Comparison of ENCODE assay signal across 8 cellular contexts in genomic region chr12:131827961-131828534, GRCh38. TPM values are rescaled to one million over a fixed set of nuclear protein-coding genes. Genes with fewer than 3 reads are reported as not detected.
A peak's percentile ranks its signal among the peaks of the same experiment; 100 is the strongest.
DNase-seq lines count a peak whose midpoint lies in the region; ATAC-seq lines count a peak whose summit lies in the region.

Gene MMP17 (plus strand): TSS chr12:131828393. CDS start chr12:131828495, 102 bp downstream.

- ATAC-seq in activated CD8-positive, alpha-beta memory T cell treated with anti-CD3 and anti-CD28 coated beads, Interleukin-2, amount 10 ng/mL, durations not matched to agents 7 days and 5 days, result peak; percentile 67
- ATAC-seq in HG02759 (IDR thresholded peaks at IDR 0.05; ENCODE audit: unreplicated experiment), result peak; percentile 70
- ATAC-seq in central memory CD8-positive, alpha-beta T cell (replicated peaks; ENCODE audit: extremely low read depth, poor library complexity, severe bottlenecking), result peak; percentile 52
- peak; percentile 48 for ATAC-seq in stimulated activated naive CD8-positive, alpha-beta T cell treated with anti-CD3 and anti-CD28 coated beads, Interleukin-15, amount 100 ng/mL, for 72 hours

- H3K27me3 Mint-ChIP-seq in activated CD8-positive, alpha-beta memory T cell treated with anti-CD3 and anti-CD28 coated beads, Interleukin-2, amount 10 ng/mL, durations not matched to agents 7 days and 5 days, result peaks cover 51% of the 10 kb centered on the region
- H3K27me3 Mint-ChIP-seq in central memory CD8-positive, alpha-beta T cell, result peaks cover 57% of the 10 kb centered on the region
- H3K27me3 Mint-ChIP-seq in stimulated activated naive CD8-positive, alpha-beta T cell treated with anti-CD3 and anti-CD28 coated beads, Interleukin-15, amount 100 ng/mL, for 72 hours, result peaks cover 66% of the 10 kb centered on the region

- peaks cover 7% of the 10 kb centered on the region for H3K4me1 Mint-ChIP-seq in activated CD8-positive, alpha-beta memory T cell treated with anti-CD3 and anti-CD28 coated beads, Interleukin-2, amount 10 ng/mL, durations not matched to agents 7 days and 5 days
- H3K4me1 Mint-ChIP-seq in central memory CD8-positive, alpha-beta T cell, result peaks cover 6% of the 10 kb centered on the region
- H3K4me1 Mint-ChIP-seq in stimulated activated naive CD8-positive, alpha-beta T cell treated with anti-CD3 and anti-CD28 coated beads, Interleukin-15, amount 100 ng/mL, for 72 hours, result peaks cover 21% of the 10 kb centered on the region

- no peak within 1 kb of the TSS for H3K27ac Mint-ChIP-seq in activated CD8-positive, alpha-beta memory T cell treated with anti-CD3 and anti-CD28 coated beads, Interleukin-2, amount 10 ng/mL, durations not matched to agents 7 days and 5 days
- H3K27ac Mint-ChIP-seq in central memory CD8-positive, alpha-beta T cell (ENCODE audit: low read depth), result no peak within 1 kb of the TSS
- H3K27ac Mint-ChIP-seq in stimulated activated naive CD8-positive, alpha-beta T cell treated with anti-CD3 and anti-CD28 coated beads, Interleukin-15, amount 100 ng/mL, for 72 hours, result no peak within 1 kb of the TSS

- H3K36me3 Mint-ChIP-seq in activated CD8-positive, alpha-beta memory T cell treated with anti-CD3 and anti-CD28 coated beads, Interleukin-2, amount 10 ng/mL, durations not matched to agents 7 days and 5 days, result no peaks in the 10 kb centered on the region
- peaks cover 1% of the 10 kb centered on the region for H3K36me3 Mint-ChIP-seq in central memory CD8-positive, alpha-beta T cell (ENCODE audit: insufficient read depth)

- DNase-seq in activated CD8-positive, alpha-beta memory T cell treated with anti-CD3 and anti-CD28 coated beads, Interleukin-2, amount 10 ng/mL, durations not matched to agents 7 days and 5 days, result no peak
- DNase-seq in activated CD8-positive, alpha-beta memory T cell treated with anti-CD3 and anti-CD28 coated beads, Interleukin-2, amount 50 U/mL, for 4 hours, result no peak
- peak; percentile 80 for DNase-seq in RPMI7951 (ENCODE audit: low read depth)
- DNase-seq in central memory CD8-positive, alpha-beta T cell (ENCODE audit: low spot score in 2 of 2), result no peak
- peak; percentile 84 for DNase-seq in left kidney (ENCODE audit: low read depth, low spot score)
- DNase-seq in stimulated activated naive CD8-positive, alpha-beta T cell treated with anti-CD3 and anti-CD28 coated beads, Interleukin-15, amount 100 ng/mL, for 72 hours, result peak in 1 of 2 donors; percentile 31
- no peak for DNase-seq in NCI-H1048 (lab: John Stamatoyannopoulos, UW)

- no peaks in the 10 kb centered on the region for H3K9me3 Mint-ChIP-seq in activated CD8-positive, alpha-beta memory T cell treated with anti-CD3 and anti-CD28 coated beads, Interleukin-2, amount 10 ng/mL, durations not matched to agents 7 days and 5 days (ENCODE audit: low read depth)
- no peaks in the 10 kb centered on the region for H3K9me3 Mint-ChIP-seq in central memory CD8-positive, alpha-beta T cell
- H3K9me3 Mint-ChIP-seq in stimulated activated naive CD8-positive, alpha-beta T cell treated with anti-CD3 and anti-CD28 coated beads, Interleukin-15, amount 100 ng/mL, for 72 hours, result no peaks in the 10 kb centered on the region

- CTCF ChIA-PET in activated CD8-positive, alpha-beta memory T cell treated with anti-CD3 and anti-CD28 coated beads, Interleukin-2, amount 10 ng/mL, durations not matched to agents 7 days and 5 days (lab: Charles Lee), result no interaction called here

- H3K4me3 Mint-ChIP-seq in activated CD8-positive, alpha-beta memory T cell treated with anti-CD3 and anti-CD28 coated beads, Interleukin-2, amount 10 ng/mL, durations not matched to agents 7 days and 5 days, result no peak within 1 kb of the TSS
- peak within 1 kb of the TSS; percentile 71 for H3K4me3 Mint-ChIP-seq in central memory CD8-positive, alpha-beta T cell
- peak within 1 kb of the TSS; percentile 62 to 78 for H3K4me3 Mint-ChIP-seq in stimulated activated naive CD8-positive, alpha-beta T cell treated with anti-CD3 and anti-CD28 coated beads, Interleukin-15, amount 100 ng/mL, for 72 hours

RNA-seq across cellular contexts. Expression of gene MMP17, which starts in this region (rescaled TPM):
- total RNA-seq in activated CD8-positive, alpha-beta memory T cell treated with anti-CD3 and anti-CD28 coated beads, Interleukin-2, amount 10 ng/mL, durations not matched to agents 7 days and 5 days, result not detected
- 48.7 and 50.9 TPM in 2 replicates for total RNA-seq in RPMI7951 (2014; rRNA removed; shearing (Covaris generic))

Comparison
In these comparisons a context has a peak if more than half of its experiments do, and no peak if none do; other contexts are left out.
1. RNA of gene MMP17 (total RNA-seq): 48.7 to 50.9 TPM in RPMI7951; not detected in activated CD8-positive, alpha-beta memory T cell treated with anti-CD3 and anti-CD28 coated beads, Interleukin-2, amount 10 ng/mL, durations not matched to agents 7 days and 5 days; every median in the first group is over 10 times any median in the second.
2. Peak in ATAC-seq in activated CD8-positive, alpha-beta memory T cell treated with anti-CD3 and anti-CD28 coated beads, Interleukin-2, amount 10 ng/mL, durations not matched to agents 7 days and 5 days; RNA of the gene not detected or under 1 TPM.
3. DNase-seq: peak in RPMI7951 (single experiment) and left kidney (single experiment); none in activated CD8-positive, alpha-beta memory T cell treated with anti-CD3 and anti-CD28 coated beads, Interleukin-2, amount 10 ng/mL, durations not matched to agents 7 days and 5 days (single experiment), activated CD8-positive, alpha-beta memory T cell treated with anti-CD3 and anti-CD28 coated beads, Interleukin-2, amount 50 U/mL, for 4 hours (single experiment), central memory CD8-positive, alpha-beta T cell (0 of 2) and NCI-H1048 (single experiment).
4. Peak in every context shown above with its lines, with median percentiles within 50 percentile points of each other: ATAC-seq.